ENCODE assay signal across 18 cellular contexts in the genomic region with DNA sequence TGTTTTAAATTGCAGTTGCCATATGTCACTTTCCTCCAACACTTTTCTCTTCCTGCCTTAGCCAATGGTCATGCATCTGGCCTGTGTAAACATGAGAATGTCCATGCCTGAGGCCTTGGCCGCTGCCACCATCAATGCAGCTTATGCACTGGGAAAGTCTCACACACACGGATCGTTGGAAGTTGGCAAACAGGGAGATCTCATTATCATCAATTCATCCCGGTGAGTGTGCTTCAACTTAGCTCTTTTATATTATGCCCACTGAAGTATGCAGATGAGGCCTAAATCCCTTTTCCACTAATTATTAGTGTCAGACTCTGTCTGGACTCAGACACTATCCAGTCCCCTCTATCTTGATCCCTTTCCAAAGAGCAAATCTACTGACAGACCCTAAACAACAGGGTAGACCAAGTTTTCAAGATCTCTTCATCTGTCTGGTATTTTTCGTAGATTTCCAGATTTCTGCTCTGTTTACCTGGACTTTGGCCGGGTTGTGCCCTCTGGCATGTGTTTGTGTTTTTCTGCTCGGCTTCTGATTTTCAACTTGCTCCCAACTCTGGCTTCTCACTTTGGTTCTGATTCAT. TPM values are rescaled to one million over a fixed set of nuclear protein-coding genes. Genes with fewer than 3 reads are reported as not detected.
"Had no signal": no experiment of that assay in that cellular context is flagged by ENCODE, and none has a peak within 500 bp of the region (broad histone marks: within the 10 kb centered on the region; RNA-seq: fewer than 3 reads in every experiment).

No MANE protein-coding gene starts in this region.

- H3K4me1 ChIP-seq: esophagus squamous epithelium, prostate gland, upper lobe of left lung had no signal

- H3K27ac ChIP-seq: cardiac muscle cell, esophagus squamous epithelium, prostate gland, upper lobe of left lung had no signal

- H3K9me3 ChIP-seq: esophagus squamous epithelium, mucosa of descending colon, prostate gland, upper lobe of left lung had no signal

- FAIRE-seq: astrocyte, colon had no signal

- H3K4me3 ChIP-seq: cardiac muscle cell, esophagus squamous epithelium, mucosa of descending colon, prostate gland, upper lobe of left lung had no signal

- H3K27me3 ChIP-seq: esophagus squamous epithelium, upper lobe of left lung had no signal

- H3K36me3 ChIP-seq: cardiac muscle cell, esophagus squamous epithelium, prostate gland, upper lobe of left lung had no signal

- DNase-seq: activated B cell treated with CpG ODN at 0.5 μM for 24 hours; activated CD4-positive, alpha-beta T cell treated with anti-CD3 and anti-CD28 coated beads, Interleukin-2, amount 10 ng/mL, durations not matched to agents 7 days and 5 days; activated CD8-positive, alpha-beta memory T cell treated with anti-CD3 and anti-CD28 coated beads for 24 hours; activated naive CD4-positive, alpha-beta T cell treated with Interleukin-2 at 50 U/mL for 16 hours; activated naive CD8-positive, alpha-beta T cell treated with anti-CD3 and anti-CD28 coated beads, Interleukin-2, amount 50 U/mL, for 24 hours; esophagus squamous epithelium; glutamatergic neuron; left cardiac atrium; mucosa of descending colon; naive thymus-derived CD8-positive, alpha-beta T cell; stimulated activated CD4-positive, alpha-beta T cell treated with anti-CD3 and anti-CD28 coated beads, Interleukin-12 subunit alpha, Interleukin-12 subunit beta, amount 100 ng/mL, for 4 hours; stimulated activated naive CD4-positive, alpha-beta T cell treated with Interleukin-2 at 50 U/mL for 16 hours; upper lobe of left lung had no signal

- ATAC-seq: activated naive CD8-positive, alpha-beta T cell treated with anti-CD3 and anti-CD28 coated beads, Interleukin-2, amount 50 U/mL, for 24 hours; left cardiac atrium; mucosa of descending colon; naive thymus-derived CD8-positive, alpha-beta T cell; sciatic nerve had no signal

RNA-seq across cellular contexts. Expression of a gene that starts 24.0 kb away (rescaled TPM):
- total RNA-seq: activated CD4-positive, alpha-beta T cell treated with anti-CD3 and anti-CD28 coated beads, Interleukin-2, amount 10 ng/mL, durations not matched to agents 7 days and 5 days; cardiac muscle cell; mucosa of descending colon had no signal
- polyA plus RNA-seq: cardiac muscle cell; naive thymus-derived CD8-positive, alpha-beta T cell had no signal

RNA-seq across cellular contexts. Expression of a gene that starts 29.8 kb away (rescaled TPM):
- total RNA-seq: cardiac muscle cell had no signal
- polyA plus RNA-seq: cardiac muscle cell; naive thymus-derived CD8-positive, alpha-beta T cell had no signal
